Comparison of ENCODE assay signal across 9 cellular contexts in genomic region chr9:18768951-18769622, GRCh38.
DNase-seq lines count a peak whose midpoint lies in the region; ATAC-seq and TF ChIP-seq lines count a peak whose summit lies in the region.
"Had no signal": no experiment of that assay in that cellular context is flagged by ENCODE, and none has a peak within 500 bp of the region (broad histone marks: within the 10 kb centered on the region; RNA-seq: fewer than 3 reads in every experiment).

No MANE protein-coding gene starts in this region.

- H3K27ac Mint-ChIP-seq in glutamatergic neuron (ENCODE audit: unreplicated experiment) = no peak overlapping the region
- H3K27ac Mint-ChIP-seq in activated T-helper 1 cell treated with anti-CD3 and anti-CD28 coated beads, Interleukin-12 subunit alpha, Interleukin-12 subunit beta, Interleukin-2, Interleukin-4 antibody, amounts not matched to agents 30 ng/mL and 10 ng/mL and 1 ng/mL, durations not matched to agents 14 hours and 24 hours and 36 hours = no peak overlapping the region

- DNase-seq in uterus (no peak), HCEC 1CT (no peak), glutamatergic neuron (no peak)
- no peak for DNase-seq in activated T-helper 1 cell treated with anti-CD3 and anti-CD28 coated beads, Interleukin-12 subunit alpha, Interleukin-12 subunit beta, Interleukin-2, Interleukin-4 antibody, amounts not matched to agents 30 ng/mL and 10 ng/mL and 1 ng/mL, durations not matched to agents 14 hours and 24 hours and 36 hours (ENCODE audit: low spot score)
- DNase-seq: T-helper 9 cell had no signal

- intact Hi-C loops in uterus (cut with DNase I; ENCODE audit: low total_unique reads) = no loop called here
- intact Hi-C loops in activated T-helper 1 cell treated with anti-CD3 and anti-CD28 coated beads, Interleukin-12 subunit alpha, Interleukin-12 subunit beta, Interleukin-2, Interleukin-4 antibody, amounts not matched to agents 30 ng/mL and 10 ng/mL and 1 ng/mL, durations not matched to agents 14 hours and 24 hours and 36 hours (cut with micrococcal nuclease) = no loop called here

- H3K36me3 Mint-ChIP-seq in glutamatergic neuron (ENCODE audit: unreplicated experiment) = no peaks in the 10 kb centered on the region
- H3K36me3 Mint-ChIP-seq in activated T-helper 1 cell treated with anti-CD3 and anti-CD28 coated beads, Interleukin-12 subunit alpha, Interleukin-12 subunit beta, Interleukin-2, Interleukin-4 antibody, amounts not matched to agents 30 ng/mL and 10 ng/mL and 1 ng/mL, durations not matched to agents 14 hours and 24 hours and 36 hours (ENCODE audit: low read depth) = no peaks in the 10 kb centered on the region

- TF ChIP-seq POLR2A in uterus (IDR thresholded peaks at IDR 0.05) = no peak

- no peaks in the 10 kb centered on the region for H3K36me3 ChIP-seq in uterus

- peaks cover 0 to 5% of the 10 kb centered on the region in 2 donors for H3K4me1 ChIP-seq in uterus
- H3K4me1 ChIP-seq: parathyroid adenoma had no signal

- H3K27me3 Mint-ChIP-seq in glutamatergic neuron (ENCODE audit: unreplicated experiment) = peaks cover 2% of the 10 kb centered on the region
- H3K27me3 Mint-ChIP-seq in activated T-helper 1 cell treated with anti-CD3 and anti-CD28 coated beads, Interleukin-12 subunit alpha, Interleukin-12 subunit beta, Interleukin-2, Interleukin-4 antibody, amounts not matched to agents 30 ng/mL and 10 ng/mL and 1 ng/mL, durations not matched to agents 14 hours and 24 hours and 36 hours (ENCODE audit: insufficient read depth) = peaks cover 7% of the 10 kb centered on the region

- no peaks in the 10 kb centered on the region for H3K9me3 ChIP-seq in uterus

- no peak overlapping the region for H3K4me3 Mint-ChIP-seq in glutamatergic neuron (ENCODE audit: unreplicated experiment)
- H3K4me3 Mint-ChIP-seq in activated T-helper 1 cell treated with anti-CD3 and anti-CD28 coated beads, Interleukin-12 subunit alpha, Interleukin-12 subunit beta, Interleukin-2, Interleukin-4 antibody, amounts not matched to agents 30 ng/mL and 10 ng/mL and 1 ng/mL, durations not matched to agents 14 hours and 24 hours and 36 hours = no peak overlapping the region

- TF ChIP-seq CTCF in uterus (IDR thresholded peaks at IDR 0.05) (no peak), glutamatergic neuron (IDR thresholded peaks at IDR 0.05; ENCODE audit: partially characterized antibody, unreplicated experiment) (no peak)

- no peaks in the 10 kb centered on the region for H3K4me1 Mint-ChIP-seq in glutamatergic neuron (ENCODE audit: low read depth, unreplicated experiment)
- no peaks in the 10 kb centered on the region for H3K4me1 Mint-ChIP-seq in activated T-helper 1 cell treated with anti-CD3 and anti-CD28 coated beads, Interleukin-12 subunit alpha, Interleukin-12 subunit beta, Interleukin-2, Interleukin-4 antibody, amounts not matched to agents 30 ng/mL and 10 ng/mL and 1 ng/mL, durations not matched to agents 14 hours and 24 hours and 36 hours (ENCODE audit: low read depth)

- ATAC-seq in GM19025 (IDR thresholded peaks at IDR 0.05; ENCODE audit: low read depth, unreplicated experiment) = peak; percentile 86
- peak; percentile 88 for ATAC-seq in GM21786 (IDR thresholded peaks at IDR 0.05; ENCODE audit: unreplicated experiment)
- ATAC-seq in HG03159 (IDR thresholded peaks at IDR 0.05; ENCODE audit: unreplicated experiment) = peak; percentile 84

- H3K9me3 Mint-ChIP-seq in glutamatergic neuron (ENCODE audit: unreplicated experiment) = no peaks in the 10 kb centered on the region
- H3K9me3 Mint-ChIP-seq in activated T-helper 1 cell treated with anti-CD3 and anti-CD28 coated beads, Interleukin-12 subunit alpha, Interleukin-12 subunit beta, Interleukin-2, Interleukin-4 antibody, amounts not matched to agents 30 ng/mL and 10 ng/mL and 1 ng/mL, durations not matched to agents 14 hours and 24 hours and 36 hours = no peaks in the 10 kb centered on the region

- no peaks in the 10 kb centered on the region for H3K27me3 ChIP-seq in uterus

- no peak overlapping the region for H3K4me3 ChIP-seq in uterus

- peak overlapping the region; percentile 73 to 74 for H3K27ac ChIP-seq in uterus
- H3K27ac ChIP-seq: parathyroid adenoma had no signal
